ENCODE assay signal across 24 cellular contexts in genomic region chr11:44167047-44167446, GRCh38.
"Had no signal": no experiment of that assay in that cellular context is flagged by ENCODE, and none has a peak within 500 bp of the region (broad histone marks: within the 10 kb centered on the region; RNA-seq: fewer than 3 reads in every experiment).

No MANE protein-coding gene starts in this region.

- FAIRE-seq: endometrium, frontal cortex, islet of Langerhans, pancreas had no signal

- H3K4me3 ChIP-seq: heart left ventricle, left ventricle myocardium inferior, lung, pancreas, tibial nerve, upper lobe of right lung, vagina had no signal

- H3K4me1 Mint-ChIP-seq: naive B cell had no signal

- H3K4me3 Mint-ChIP-seq: naive B cell; nephron; stimulated activated effector memory CD8-positive, alpha-beta T cell treated with anti-CD3 and anti-CD28 coated beads, Interleukin-12 subunit alpha, Interleukin-12 subunit beta, amount 100 ng/mL, for 72 hours; stimulated activated naive CD8-positive, alpha-beta T cell treated with anti-CD3 and anti-CD28 coated beads, Interleukin-15, Interleukin-2, amounts not matched to agents 100 ng/mL and 50 ng/mL, for 24 hours had no signal

- H3K9me3 Mint-ChIP-seq: naive B cell; stimulated activated effector memory CD8-positive, alpha-beta T cell treated with anti-CD3 and anti-CD28 coated beads, Interleukin-12 subunit alpha, Interleukin-12 subunit beta, amount 100 ng/mL, for 72 hours; stimulated activated naive CD8-positive, alpha-beta T cell treated with anti-CD3 and anti-CD28 coated beads, Interleukin-15, Interleukin-2, amounts not matched to agents 100 ng/mL and 50 ng/mL, for 24 hours had no signal

- H3K27ac ChIP-seq: heart left ventricle, left ventricle myocardium inferior, pancreas, tibial nerve, upper lobe of right lung, vagina had no signal

- ATAC-seq: esophagus mucosa; heart left ventricle; right cardiac atrium; stimulated activated effector memory CD8-positive, alpha-beta T cell treated with anti-CD3 and anti-CD28 coated beads, Interleukin-12 subunit alpha, Interleukin-12 subunit beta, amount 100 ng/mL, for 72 hours; upper lobe of right lung had no signal

- H3K27me3 ChIP-seq: heart left ventricle, pancreas, tibial nerve, upper lobe of right lung, vagina had no signal

- H3K4me1 ChIP-seq: pancreas, upper lobe of right lung had no signal

- H3K9me3 ChIP-seq: heart left ventricle, left ventricle myocardium inferior, pancreas, tibial nerve, upper lobe of right lung, vagina had no signal

- H3K27ac Mint-ChIP-seq: naive B cell; progenitor cell of endocrine pancreas; stimulated activated effector memory CD8-positive, alpha-beta T cell treated with anti-CD3 and anti-CD28 coated beads, Interleukin-12 subunit alpha, Interleukin-12 subunit beta, amount 100 ng/mL, for 72 hours; stimulated activated naive CD8-positive, alpha-beta T cell treated with anti-CD3 and anti-CD28 coated beads, Interleukin-15, Interleukin-2, amounts not matched to agents 100 ng/mL and 50 ng/mL, for 24 hours had no signal

- H3K36me3 ChIP-seq: pancreas, upper lobe of right lung, vagina had no signal

- DNase-seq: effector memory CD4-positive, alpha-beta T cell; heart left ventricle; hypothalamus; left ventricle myocardium inferior; mesenchymal stem cell; midbrain; naive B cell; occipital lobe; pancreas; right cardiac atrium; stimulated activated CD4-positive, alpha-beta T cell treated with anti-CD3 and anti-CD28 coated beads, Interleukin-4, amount 100 ng/mL, for 1 hour; stimulated activated CD8-positive, alpha-beta memory T cell treated with anti-CD3 and anti-CD28 coated beads, Interleukin-4, amount 100 ng/mL, for 48 hours; upper lobe of right lung had no signal

- H3K27me3 Mint-ChIP-seq: naive B cell; progenitor cell of endocrine pancreas; stimulated activated naive CD8-positive, alpha-beta T cell treated with anti-CD3 and anti-CD28 coated beads, Interleukin-15, Interleukin-2, amounts not matched to agents 100 ng/mL and 50 ng/mL, for 24 hours had no signal
